In the genomic region with DNA sequence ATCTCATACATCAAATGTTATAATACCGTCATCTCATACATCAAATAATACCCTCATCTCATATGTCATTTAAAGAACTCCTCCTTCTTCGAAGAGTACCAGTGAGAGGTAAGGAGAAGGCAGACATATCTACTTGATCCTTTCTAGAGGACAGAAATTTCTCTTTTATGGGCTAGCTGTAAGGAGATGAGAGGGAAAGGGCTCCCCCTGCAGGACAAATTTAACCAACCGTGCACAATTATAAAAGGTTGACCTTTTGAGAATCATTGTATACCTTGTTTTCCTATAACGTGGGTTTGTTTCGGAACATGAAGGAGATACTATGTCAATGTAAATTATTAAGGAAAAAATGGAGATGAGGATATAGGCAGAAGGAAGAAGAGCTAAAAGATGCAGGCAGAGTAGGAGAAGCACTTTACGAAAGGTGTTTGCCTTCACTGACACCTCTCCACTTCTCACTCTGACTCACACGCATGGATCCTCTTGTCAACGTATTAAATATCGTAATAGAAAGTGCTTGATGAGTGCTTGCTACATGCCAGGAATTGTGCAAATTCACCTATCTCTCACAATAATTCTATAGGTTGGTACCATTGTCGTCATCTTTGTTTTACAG, we compare ENCODE assay signal across 2 cellular contexts.
TF ChIP-seq lines count a peak whose summit lies in the region.

No MANE protein-coding gene starts in this region.

TF ChIP-seq in SK-N-SH, 30 proteins besides CTCF, POLR2A, EP300 and RAD21 (continued from another document):
- TF ChIP-seq, protein P1, sequence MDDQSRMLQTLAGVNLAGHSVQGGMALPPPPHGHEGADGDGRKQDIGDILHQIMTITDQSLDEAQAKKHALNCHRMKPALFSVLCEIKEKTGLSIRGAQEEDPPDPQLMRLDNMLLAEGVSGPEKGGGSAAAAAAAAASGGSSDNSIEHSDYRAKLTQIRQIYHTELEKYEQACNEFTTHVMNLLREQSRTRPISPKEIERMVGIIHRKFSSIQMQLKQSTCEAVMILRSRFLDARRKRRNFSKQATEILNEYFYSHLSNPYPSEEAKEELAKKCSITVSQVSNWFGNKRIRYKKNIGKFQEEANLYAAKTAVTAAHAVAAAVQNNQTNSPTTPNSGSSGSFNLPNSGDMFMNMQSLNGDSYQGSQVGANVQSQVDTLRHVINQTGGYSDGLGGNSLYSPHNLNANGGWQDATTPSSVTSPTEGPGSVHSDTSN (IDR thresholded peaks at IDR 0.05): no peak
- TF ChIP-seq EZH2phosphoT487 (IDR thresholded peaks at IDR 0.05; ENCODE audit: borderline replicate concordance, low read depth) (no peak), NRF1 (IDR thresholded peaks at IDR 0.05; ENCODE audit: low read depth, low read length) (no peak), RFX5 (IDR thresholded peaks at IDR 0.05; ENCODE audit: low read length) (no peak)

TF ChIP-seq in liver, 16 proteins besides CTCF, POLR2A, EP300 and RAD21 (continued from another document):
- TF ChIP-seq, protein P2, sequence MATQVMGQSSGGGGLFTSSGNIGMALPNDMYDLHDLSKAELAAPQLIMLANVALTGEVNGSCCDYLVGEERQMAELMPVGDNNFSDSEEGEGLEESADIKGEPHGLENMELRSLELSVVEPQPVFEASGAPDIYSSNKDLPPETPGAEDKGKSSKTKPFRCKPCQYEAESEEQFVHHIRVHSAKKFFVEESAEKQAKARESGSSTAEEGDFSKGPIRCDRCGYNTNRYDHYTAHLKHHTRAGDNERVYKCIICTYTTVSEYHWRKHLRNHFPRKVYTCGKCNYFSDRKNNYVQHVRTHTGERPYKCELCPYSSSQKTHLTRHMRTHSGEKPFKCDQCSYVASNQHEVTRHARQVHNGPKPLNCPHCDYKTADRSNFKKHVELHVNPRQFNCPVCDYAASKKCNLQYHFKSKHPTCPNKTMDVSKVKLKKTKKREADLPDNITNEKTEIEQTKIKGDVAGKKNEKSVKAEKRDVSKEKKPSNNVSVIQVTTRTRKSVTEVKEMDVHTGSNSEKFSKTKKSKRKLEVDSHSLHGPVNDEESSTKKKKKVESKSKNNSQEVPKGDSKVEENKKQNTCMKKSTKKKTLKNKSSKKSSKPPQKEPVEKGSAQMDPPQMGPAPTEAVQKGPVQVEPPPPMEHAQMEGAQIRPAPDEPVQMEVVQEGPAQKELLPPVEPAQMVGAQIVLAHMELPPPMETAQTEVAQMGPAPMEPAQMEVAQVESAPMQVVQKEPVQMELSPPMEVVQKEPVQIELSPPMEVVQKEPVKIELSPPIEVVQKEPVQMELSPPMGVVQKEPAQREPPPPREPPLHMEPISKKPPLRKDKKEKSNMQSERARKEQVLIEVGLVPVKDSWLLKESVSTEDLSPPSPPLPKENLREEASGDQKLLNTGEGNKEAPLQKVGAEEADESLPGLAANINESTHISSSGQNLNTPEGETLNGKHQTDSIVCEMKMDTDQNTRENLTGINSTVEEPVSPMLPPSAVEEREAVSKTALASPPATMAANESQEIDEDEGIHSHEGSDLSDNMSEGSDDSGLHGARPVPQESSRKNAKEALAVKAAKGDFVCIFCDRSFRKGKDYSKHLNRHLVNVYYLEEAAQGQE (IDR thresholded peaks at IDR 0.05): no peak
